19 cellular contexts compared by ENCODE assay signal in the genomic region with DNA sequence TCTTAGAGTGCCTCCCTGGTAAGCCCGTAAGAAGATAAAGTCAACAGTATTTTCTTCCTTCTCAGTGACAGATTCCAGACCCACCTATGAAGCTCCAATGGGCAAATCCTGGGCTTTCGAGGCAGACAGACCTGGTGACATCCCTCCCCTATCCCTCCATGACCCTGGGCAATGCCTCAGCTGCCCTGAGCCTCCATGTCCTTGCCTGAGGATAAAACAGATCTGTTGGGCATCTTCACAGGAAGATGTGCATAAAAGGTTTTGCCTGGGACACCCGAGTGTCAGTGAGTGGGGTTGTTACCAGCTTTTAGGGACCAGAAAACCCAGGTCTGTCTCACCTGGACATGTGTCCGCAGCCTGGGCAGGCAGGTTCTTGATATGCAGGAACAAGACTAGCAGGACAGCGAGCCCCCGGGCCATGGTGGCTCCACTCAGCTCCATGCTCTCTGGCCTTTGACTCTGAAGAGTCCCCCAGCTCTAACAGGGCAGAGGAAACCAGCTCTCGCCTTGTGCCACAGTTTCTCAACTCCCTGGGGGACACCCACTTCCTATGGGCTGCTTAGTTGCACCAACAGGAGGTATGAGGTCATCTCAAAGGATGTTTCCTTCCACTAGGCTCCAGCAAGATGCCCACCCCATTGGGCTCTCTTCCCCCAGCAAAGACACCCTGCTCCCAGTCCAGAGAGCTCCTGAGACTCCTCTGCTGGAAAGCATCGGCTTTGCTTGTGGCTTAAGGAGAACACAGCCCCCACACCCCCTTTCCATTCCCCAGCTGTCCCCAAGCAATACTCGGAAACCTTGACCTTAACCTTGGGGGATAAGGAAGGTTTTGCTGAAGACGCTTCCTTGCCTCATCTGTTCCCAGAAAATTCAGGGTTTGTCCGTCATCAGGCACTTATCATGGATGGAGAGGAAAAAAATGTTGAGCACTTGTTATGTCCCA. TPM values are rescaled to one million over a fixed set of nuclear protein-coding genes. Genes with fewer than 3 reads are reported as not detected.
A peak's percentile ranks its signal among the peaks of the same experiment; 100 is the strongest.
DNase-seq lines count a peak whose midpoint lies in the region; ATAC-seq lines count a peak whose summit lies in the region.
"Had no signal": no experiment of that assay in that cellular context is flagged by ENCODE, and none has a peak within 500 bp of the region (broad histone marks: within the 10 kb centered on the region; RNA-seq: fewer than 3 reads in every experiment).

A gene (minus strand): TSS at position 482 of the 943 bp plus-strand sequence. CDS start 41 bp downstream, at position 441.

- DNase-seq in AML-193 (lab: John Stamatoyannopoulos, UW) (peak; percentile 59 to 81), MV-4-11 (lab: John Stamatoyannopoulos, UW) (peak; percentile 2), ecto neural progenitor cell (ENCODE audit: low spot score) (peak; percentile 34), neuronal stem cell (ENCODE audit: low spot score) (no peak), midbrain (lab: John Stamatoyannopoulos, UW) (no peak), KG1 (lab: John Stamatoyannopoulos, UW) (no peak)
- DNase-seq: activated CD4-positive, alpha-beta T cell treated with anti-CD3 and anti-CD28 coated beads for 1 hour; COR-L47; cortex of kidney; EL; foreskin fibroblast; NCI-H1694 treated with DMSO at 0.1 percent for 48 hours; NCI-H446 treated with DMSO at 0.1 percent for 48 hours; stimulated activated naive B cell treated with anti-CD40 and anti-IgM and Interleukin-4, amounts not matched to agents 10 μg/mL and 1 μg/mL and 100 μg/mL, for 72 hours had no signal

- no peak within 1 kb of the TSS for H2BK5ac ChIP-seq in neuronal stem cell (ENCODE audit: low read length)

- H3K79me1 ChIP-seq in neuronal stem cell (ENCODE audit: low read depth, low read length): no peaks in the 10 kb centered on the region

- H3K27ac ChIP-seq in neuronal stem cell (replicated peaks; ENCODE audit: low read length): no peak within 1 kb of the TSS
- H3K27ac ChIP-seq: psoas muscle had no signal

- H2AFZ ChIP-seq in neuronal stem cell (ENCODE audit: low read length): no peak within 1 kb of the TSS

- no CpG with 5 or more reads among the region's 11 CpGs for WGBS in neuronal stem cell (ENCODE audit: extremely low coverage in 2 of 2, insufficient read length in 2 of 2, insufficient replicate concordance in 1 of 2), 2 donors

- no peak for ATAC-seq in activated CD4-positive, CD25-positive, alpha-beta regulatory T cell treated with anti-CD3 and anti-CD28 coated beads, Interleukin-2, amount 50 U/mL, for 24 hours
- ATAC-seq in GM18511 (IDR thresholded peaks at IDR 0.05; ENCODE audit: unreplicated experiment): no peak
- ATAC-seq: naive thymus-derived CD8-positive, alpha-beta T cell; psoas muscle; stimulated activated naive B cell treated with anti-CD40 and anti-IgM and Interleukin-4, amounts not matched to agents 10 μg/mL and 1 μg/mL and 100 μg/mL, for 72 hours had no signal

- H2AK5ac ChIP-seq in neuronal stem cell (ENCODE audit: low read depth, low read length): no peak within 1 kb of the TSS

- no peak within 1 kb of the TSS for H2BK15ac ChIP-seq in neuronal stem cell (ENCODE audit: low read length)

- H3K4ac ChIP-seq in neuronal stem cell (ENCODE audit: low read length): no peak within 1 kb of the TSS

- peak within 1 kb of the TSS; percentile 21 for H3K14ac ChIP-seq in neuronal stem cell (ENCODE audit: low read length)

- no peak within 1 kb of the TSS for H3K9ac ChIP-seq in neuronal stem cell (ENCODE audit: low read depth, low read length, poor library complexity)

- H3K4me2 ChIP-seq in neuronal stem cell (ENCODE audit: insufficient read depth, low read length, poor library complexity, severe bottlenecking): no peak within 1 kb of the TSS

- H4K91ac ChIP-seq in neuronal stem cell (ENCODE audit: low read depth, low read length, poor library complexity): no peak within 1 kb of the TSS

- no peaks in the 10 kb centered on the region for H3K4me1 ChIP-seq in neuronal stem cell (ENCODE audit: control insufficient read depth in 2 of 2, insufficient read depth in 1 of 2, low read depth in 1 of 2, low read length in 2 of 2)
- H3K4me1 ChIP-seq: psoas muscle had no signal

- H3K27me3 ChIP-seq in neuronal stem cell (ENCODE audit: control insufficient read depth in 3 of 3, insufficient read depth in 3 of 3, low read depth in 1 of 3, low read length in 3 of 3): no peaks in the 10 kb centered on the region

- H2BK120ac ChIP-seq in neuronal stem cell (ENCODE audit: low read depth, low read length): no peak within 1 kb of the TSS

- H3K36me3 ChIP-seq in neuronal stem cell (replicated peaks in 1 of 2; ENCODE audit: control insufficient read depth in 2 of 2, insufficient read depth in 2 of 2, low read length in 2 of 2): no peaks in the 10 kb centered on the region

- H3K23ac ChIP-seq in neuronal stem cell (ENCODE audit: low read depth, low read length, poor library complexity): no peak within 1 kb of the TSS

- peak within 1 kb of the TSS; percentile 18 for H3K18ac ChIP-seq in neuronal stem cell (ENCODE audit: low read length)

- H3K4me3 ChIP-seq in neuronal stem cell (ENCODE audit: low read length in 2 of 2): no peak within 1 kb of the TSS
- H3K4me3 ChIP-seq: psoas muscle had no signal

- H4K8ac ChIP-seq in neuronal stem cell (ENCODE audit: low read depth, low read length): no peak within 1 kb of the TSS

- H3K9me3 ChIP-seq in neuronal stem cell (replicated peaks in 1 of 2; ENCODE audit: control insufficient read depth in 2 of 2, insufficient read depth in 1 of 2, low read depth in 1 of 2, low read length in 2 of 2): peaks cover 0 to 5% of the 10 kb centered on the region in 2 donors
- H3K9me3 ChIP-seq: psoas muscle had no signal

- no peak within 1 kb of the TSS for H2BK12ac ChIP-seq in neuronal stem cell (ENCODE audit: low read length)

RNA-seq across cellular contexts. Expression of the gene that starts here (rescaled TPM):
- not detected for polyA plus RNA-seq in neuronal stem cell (2013, experiment 1 of 2)
- not detected for polyA plus RNA-seq in neuronal stem cell (2013, experiment 2 of 2)
- polyA plus RNA-seq: AG04450 had no signal

Comparison
In these comparisons a context has a peak if more than half of its experiments do, and no peak if none do; other contexts are left out.
1. DNase-seq: peak in AML-193 (2 of 2), MV-4-11 (single experiment) and ecto neural progenitor cell (single experiment); none in neuronal stem cell (single experiment), midbrain (single experiment) and KG1 (single experiment).